Comparison of ENCODE assay signal across 16 cellular contexts in the genomic region with DNA sequence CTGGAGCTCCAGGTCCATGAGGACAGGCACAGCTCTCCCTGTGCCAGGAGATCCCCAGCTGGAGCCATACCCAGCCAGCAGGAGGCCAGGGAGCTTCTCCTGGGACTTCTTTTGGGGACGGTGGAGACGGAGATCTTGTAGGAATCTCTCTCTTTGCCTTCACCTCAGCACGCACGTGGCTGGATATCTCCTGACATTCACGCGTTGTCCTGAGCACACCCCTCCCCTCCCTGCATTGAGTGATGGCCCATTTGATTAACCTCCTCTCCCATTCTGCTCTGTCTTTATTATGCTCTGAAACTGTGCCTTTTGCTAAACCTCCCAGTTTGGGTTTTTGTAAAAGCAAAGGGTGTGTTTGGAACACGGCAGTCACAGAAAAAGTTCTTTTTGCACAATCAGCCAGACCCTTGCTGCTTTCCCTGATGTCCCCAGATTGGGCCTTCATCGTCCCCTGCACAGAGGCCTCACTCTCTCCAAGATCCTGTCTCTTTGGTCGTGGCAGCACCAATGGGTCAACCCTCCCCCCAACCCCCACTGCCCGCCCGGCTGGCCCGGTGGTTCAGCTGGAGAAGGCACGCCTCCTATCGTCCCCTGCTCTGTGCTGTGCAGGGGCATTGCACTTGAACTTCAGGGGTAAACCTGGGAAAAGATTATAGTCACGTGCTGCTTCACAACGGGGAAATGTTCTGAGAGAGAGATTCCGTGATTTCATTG. TPM values are rescaled to one million over a fixed set of nuclear protein-coding genes. Genes with fewer than 3 reads are reported as not detected.
DNase-seq lines count a peak whose midpoint lies in the region; ATAC-seq and TF ChIP-seq lines count a peak whose summit lies in the region.
"Had no signal": no experiment of that assay in that cellular context is flagged by ENCODE, and none has a peak within 500 bp of the region (broad histone marks: within the 10 kb centered on the region; RNA-seq: fewer than 3 reads in every experiment).

No MANE protein-coding gene starts in this region.

- H3K9ac ChIP-seq in SK-N-MC (ENCODE audit: insufficient read length), result no peak overlapping the region
- H3K9ac ChIP-seq in smooth muscle cell (ENCODE audit: low read depth), result no peak overlapping the region
- no peak overlapping the region for H3K9ac ChIP-seq in endodermal cell (ENCODE audit: extremely low read depth, low read length, poor library complexity, severe bottlenecking)

- H3K9me3 ChIP-seq in SK-N-MC (ENCODE audit: low read depth, low read length) (no peaks in the 10 kb centered on the region), smooth muscle cell (replicated peaks; ENCODE audit: low read depth) (no peaks in the 10 kb centered on the region), endodermal cell (ENCODE audit: control insufficient read depth, low read length) (no peaks in the 10 kb centered on the region)

- H3K4me3 ChIP-seq in SK-N-MC, result no peak overlapping the region
- H3K4me3 ChIP-seq in smooth muscle cell, result no peak overlapping the region
- H3K4me3 ChIP-seq in endodermal cell (ENCODE audit: low read length), result no peak overlapping the region

- H3K4me1 ChIP-seq in smooth muscle cell (ENCODE audit: low read depth) (no peaks in the 10 kb centered on the region), endodermal cell (ENCODE audit: control insufficient read depth, insufficient read depth, low read length) (no peaks in the 10 kb centered on the region)

- no peaks in the 10 kb centered on the region for H3K27me3 Mint-ChIP-seq in activated naive CD8-positive, alpha-beta T cell
- H3K27me3 Mint-ChIP-seq in activated naive CD8-positive, alpha-beta T cell treated with anti-CD3 and anti-CD28 coated beads for 36 hours, result no peaks in the 10 kb centered on the region
- H3K27me3 Mint-ChIP-seq in endothelial cell (ENCODE audit: unreplicated experiment) (peaks cover 14% of the 10 kb centered on the region), endodermal cell (ENCODE audit: insufficient read depth) (no peaks in the 10 kb centered on the region)
- H3K27me3 Mint-ChIP-seq: CD4-positive, alpha-beta T cell had no signal

- H3K79me2 ChIP-seq in smooth muscle cell (ENCODE audit: low read depth), result no peaks in the 10 kb centered on the region

- H3K36me3 Mint-ChIP-seq in activated naive CD8-positive, alpha-beta T cell, result peaks cover 4% of the 10 kb centered on the region
- H3K36me3 Mint-ChIP-seq in activated naive CD8-positive, alpha-beta T cell treated with anti-CD3 and anti-CD28 coated beads for 36 hours, result peaks cover 7% of the 10 kb centered on the region
- H3K36me3 Mint-ChIP-seq in endothelial cell (ENCODE audit: low read depth, unreplicated experiment) (peaks cover 46% of the 10 kb centered on the region), endodermal cell (ENCODE audit: low read depth) (peaks cover 20% of the 10 kb centered on the region)

- H3K27ac Mint-ChIP-seq in activated naive CD8-positive, alpha-beta T cell, result peak overlapping the region; percentile 50
- no peak overlapping the region for H3K27ac Mint-ChIP-seq in activated naive CD8-positive, alpha-beta T cell treated with anti-CD3 and anti-CD28 coated beads for 36 hours
- peak overlapping the region; percentile 52 for H3K27ac Mint-ChIP-seq in endothelial cell (ENCODE audit: unreplicated experiment)
- H3K27ac Mint-ChIP-seq in endodermal cell, result no peak overlapping the region
- H3K27ac Mint-ChIP-seq: CD4-positive, alpha-beta T cell had no signal

- peaks cover 11% of the 10 kb centered on the region for H3F3A ChIP-seq in smooth muscle cell (ENCODE audit: low read depth)

- H3K27me3 ChIP-seq in smooth muscle cell (ENCODE audit: low read depth) (no peaks in the 10 kb centered on the region), endodermal cell (ENCODE audit: control insufficient read depth, insufficient read depth, low read length, poor library complexity, severe bottlenecking) (no peaks in the 10 kb centered on the region)

- no peak for TF ChIP-seq CTCF in endothelial cell (IDR thresholded peaks at IDR 0.05; ENCODE audit: unreplicated experiment)
- TF ChIP-seq CTCF in smooth muscle cell (IDR thresholded peaks at IDR 0.05; ENCODE audit: borderline replicate concordance, insufficient read depth, poor library complexity, severe bottlenecking), result no peak
- no peak for TF ChIP-seq CTCF in endodermal cell (conservative IDR thresholded peaks at IDR 0.05)

- no peak for ATAC-seq in HG03097 (IDR thresholded peaks at IDR 0.05; ENCODE audit: low FRiP score, unreplicated experiment)

- 88% methylated on average over 17 of the region's 17 CpGs for WGBS in smooth muscle cell (ENCODE audit: low lambda C conversion rate)
- WGBS in endodermal cell (ENCODE audit: insufficient coverage in 1 of 2, insufficient read length in 1 of 2), 2 experiments, result 88 to 91% methylated on average over 14 to 17 of the region's 17 CpGs

- H3K4me2 ChIP-seq in smooth muscle cell, result no peak overlapping the region

- no peak overlapping the region for H3K4me3 Mint-ChIP-seq in activated naive CD8-positive, alpha-beta T cell
- H3K4me3 Mint-ChIP-seq in activated naive CD8-positive, alpha-beta T cell treated with anti-CD3 and anti-CD28 coated beads for 36 hours, result no peak overlapping the region
- H3K4me3 Mint-ChIP-seq in endothelial cell (ENCODE audit: unreplicated experiment) (peak overlapping the region; percentile 29), endodermal cell (no peak overlapping the region)
- H3K4me3 Mint-ChIP-seq: CD4-positive, alpha-beta T cell had no signal

- no peak overlapping the region for H2AFZ ChIP-seq in smooth muscle cell (ENCODE audit: low read depth)

- peaks cover 24% of the 10 kb centered on the region for H4K20me1 ChIP-seq in smooth muscle cell (ENCODE audit: low read depth)

- H3K36me3 ChIP-seq in SK-N-MC (ENCODE audit: insufficient read depth, low read length) (peaks cover 25% of the 10 kb centered on the region), smooth muscle cell (ENCODE audit: low read depth) (no peaks in the 10 kb centered on the region), endodermal cell (ENCODE audit: control insufficient read depth, insufficient read depth, low read length) (peaks cover 16% of the 10 kb centered on the region)

- H3K27ac ChIP-seq in SK-N-MC (peak overlapping the region; percentile 21), smooth muscle cell (ENCODE audit: low read depth) (peak overlapping the region; percentile 62), endodermal cell (ENCODE audit: low read depth, low read length) (no peak overlapping the region)

- H3K9me3 Mint-ChIP-seq in activated naive CD8-positive, alpha-beta T cell (ENCODE audit: low read depth), result no peaks in the 10 kb centered on the region
- H3K9me3 Mint-ChIP-seq in activated naive CD8-positive, alpha-beta T cell treated with anti-CD3 and anti-CD28 coated beads for 36 hours, result no peaks in the 10 kb centered on the region
- H3K9me3 Mint-ChIP-seq in endothelial cell (ENCODE audit: unreplicated experiment) (no peaks in the 10 kb centered on the region), endodermal cell (no peaks in the 10 kb centered on the region)
- H3K9me3 Mint-ChIP-seq: CD4-positive, alpha-beta T cell had no signal

- DNase-seq in activated naive CD8-positive, alpha-beta T cell treated with anti-CD3 and anti-CD28 coated beads for 36 hours, result no peak
- DNase-seq in SK-N-MC (ENCODE audit: low read depth, low spot score), result no peak
- DNase-seq in endothelial cell (ENCODE audit: low spot score), result no peak
- DNase-seq in smooth muscle cell (lab: John Stamatoyannopoulos, UW; ENCODE audit: unreplicated experiment), result no peak
- DNase-seq in endodermal cell, result no peak
- DNase-seq in ureter (ENCODE audit: low spot score), result no peak
- DNase-seq: CD4-positive, alpha-beta T cell; DMS53; GOT3; KG1; NCI-H1436 treated with DMSO at 0.1 percent for 48 hours; NCI-H2029 treated with DMSO at 0.1 percent for 48 hours; NCI-H748 treated with DMSO at 0.1 percent for 48 hours; OCI-M1 had no signal

- peaks cover 9% of the 10 kb centered on the region for H3K4me1 Mint-ChIP-seq in activated naive CD8-positive, alpha-beta T cell (ENCODE audit: low read depth)
- peaks cover 12% of the 10 kb centered on the region for H3K4me1 Mint-ChIP-seq in activated naive CD8-positive, alpha-beta T cell treated with anti-CD3 and anti-CD28 coated beads for 36 hours
- peaks cover 12% of the 10 kb centered on the region for H3K4me1 Mint-ChIP-seq in endothelial cell (ENCODE audit: unreplicated experiment)
- peaks cover 4% of the 10 kb centered on the region for H3K4me1 Mint-ChIP-seq in endodermal cell

RNA-seq across cellular contexts. Expression of a gene that starts 32.5 kb away (rescaled TPM):
- 10 to 100 TPM; 25.1 to 25.3 TPM for total RNA-seq in activated naive CD8-positive, alpha-beta T cell treated with anti-CD3 and anti-CD28 coated beads for 36 hours
- total RNA-seq in endothelial cell (ENCODE audit: unreplicated experiment) (5.8 TPM), smooth muscle cell (5.8 and 20.6 TPM in 2 replicates), endodermal cell (1 to 10 TPM; 1.6 to 2.9 TPM), ureter (80.7 TPM)
- polyA plus RNA-seq in smooth muscle cell, result 9.7 and 21.7 TPM in 2 replicates
- polyA plus RNA-seq in endodermal cell (2013, experiment 1 of 2), result 2.1 TPM
- 2.1 TPM for polyA plus RNA-seq in endodermal cell (2013, experiment 2 of 2)

Comparison
In these comparisons a context has a peak if more than half of its experiments do, and no peak if none do; other contexts are left out.
1. H3K27ac Mint-ChIP-seq: peak in activated naive CD8-positive, alpha-beta T cell (single experiment) and endothelial cell (single experiment); none in activated naive CD8-positive, alpha-beta T cell treated with anti-CD3 and anti-CD28 coated beads for 36 hours (single experiment) and endodermal cell (single experiment).